8 cellular contexts compared by ENCODE assay signal in the genomic region with DNA sequence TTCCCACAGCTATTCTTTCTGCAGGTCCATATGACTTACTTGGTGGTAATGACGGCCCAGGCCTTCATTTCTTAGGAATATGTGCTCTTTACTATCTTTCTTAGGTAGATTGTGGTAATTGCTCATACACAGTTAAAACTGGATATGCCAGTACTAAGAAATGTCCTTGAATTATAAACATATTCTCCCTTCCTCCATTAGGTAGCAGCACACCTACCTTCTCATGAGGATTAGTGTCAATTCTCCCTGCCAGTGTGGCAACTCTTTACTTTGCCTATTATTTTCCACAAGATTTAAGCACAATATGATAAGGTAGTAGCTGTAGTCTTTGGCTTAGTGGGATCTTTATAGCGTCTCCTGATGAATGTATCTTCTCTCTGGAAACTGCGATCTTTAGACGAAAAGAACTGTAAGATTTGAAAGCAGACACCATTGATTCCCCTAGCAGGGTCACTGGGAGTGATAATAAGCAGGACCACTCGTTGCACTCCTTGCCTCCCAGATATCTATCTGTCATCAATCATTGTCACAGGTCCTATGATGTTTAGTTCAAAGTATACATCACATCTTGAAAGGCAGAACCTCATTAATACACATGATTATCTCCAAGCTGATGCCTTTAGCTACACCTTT.
A peak's percentile ranks its signal among the peaks of the same experiment; 100 is the strongest.
DNase-seq lines count a peak whose midpoint lies in the region; ATAC-seq and TF ChIP-seq lines count a peak whose summit lies in the region.

No MANE protein-coding gene starts in this region.

- no peaks in the 10 kb centered on the region for H3K4me1 ChIP-seq in osteoblast (ENCODE audit: insufficient read depth, low read length)

- H3K79me2 ChIP-seq in osteoblast (ENCODE audit: insufficient read depth, low read length) = no peaks in the 10 kb centered on the region

- no peaks in the 10 kb centered on the region for H4K20me1 ChIP-seq in osteoblast (ENCODE audit: insufficient read depth, low read length)

- peak; percentile 92 for ATAC-seq in GM21367 (IDR thresholded peaks at IDR 0.05; ENCODE audit: unreplicated experiment)
- ATAC-seq in HG03565 (IDR thresholded peaks at IDR 0.05; ENCODE audit: unreplicated experiment) = peak; percentile 89

- DNase-seq in GM03348 (ENCODE audit: low spot score) (peak; percentile 7), astrocyte of the hippocampus (ENCODE audit: low read depth, low spot score) (peak; percentile 15), osteoblast (ENCODE audit: insufficient read length, low spot score, missing footprints) (no peak), SHP77 treated with DMSO at 0.1 percent for 48 hours (lab: John Stamatoyannopoulos, UW) (no peak), GM19238 (ENCODE audit: insufficient read length, low spot score) (no peak), germinal center (ENCODE audit: low spot score) (no peak)

- no peaks in the 10 kb centered on the region for H3K9me3 ChIP-seq in osteoblast (ENCODE audit: low read depth, low read length)

- TF ChIP-seq CTCF in osteoblast (IDR thresholded peaks at IDR 0.05; ENCODE audit: extremely low read depth, low read depth, low read length) = peak; percentile 40

- no peak overlapping the region for H2AFZ ChIP-seq in osteoblast (ENCODE audit: low read length)

- no peaks in the 10 kb centered on the region for H3K36me3 ChIP-seq in osteoblast (ENCODE audit: insufficient read depth, low read length)

- H3K27ac ChIP-seq in osteoblast (ENCODE audit: low read depth, low read length) = no peak overlapping the region

- H3K27me3 ChIP-seq in osteoblast (ENCODE audit: insufficient read depth, low read length) = no peaks in the 10 kb centered on the region

- no peak overlapping the region for H3K4me3 ChIP-seq in osteoblast (ENCODE audit: insufficient read depth, low read length)

- H3K4me2 ChIP-seq in osteoblast (ENCODE audit: insufficient read depth, low read length) = no peak overlapping the region

Comparison
In these comparisons a context has a peak if more than half of its experiments do, and no peak if none do; other contexts are left out.
1. DNase-seq: peak in GM03348 (single experiment) and astrocyte of the hippocampus (single experiment); none in osteoblast (single experiment), SHP77 treated with DMSO at 0.1 percent for 48 hours (single experiment), GM19238 (single experiment) and germinal center (single experiment).